17 cellular contexts compared by ENCODE assay signal in genomic region chr9:108386859-108387384, GRCh38.
A peak's percentile ranks its signal among the peaks of the same experiment; 100 is the strongest.
DNase-seq lines count a peak whose midpoint lies in the region; ATAC-seq and TF ChIP-seq lines count a peak whose summit lies in the region.
"Had no signal": no experiment of that assay in that cellular context is flagged by ENCODE, and none has a peak within 500 bp of the region (broad histone marks: within the 10 kb centered on the region; RNA-seq: fewer than 3 reads in every experiment).

No MANE protein-coding gene starts in this region.

- ATAC-seq in GM21390 (IDR thresholded peaks at IDR 0.05; ENCODE audit: unreplicated experiment), result no peak

- intact Hi-C loops in posterior cingulate gyrus (cut with DNase I), result no loop called here

- no peak overlapping the region for H3K4me3 ChIP-seq in choroid plexus epithelial cell (ENCODE audit: low read depth, low read length)
- H3K4me3 ChIP-seq: ovary had no signal

- no peak for TF ChIP-seq CTCF in choroid plexus epithelial cell (conservative IDR thresholded peaks at IDR 0.05; ENCODE audit: low read depth, low read length)

- DNase-seq in AG08395 (ENCODE audit: low spot score), result peak; percentile 70
- peak; percentile 66 for DNase-seq in HS-5 (ENCODE audit: low read depth)
- DNase-seq in choroid plexus epithelial cell (ENCODE audit: low read depth), result peak; percentile 23
- peak; percentile 22 for DNase-seq in kidney tubule cell (ENCODE audit: low spot score)
- no peak for DNase-seq in posterior cingulate gyrus
- no peak for DNase-seq in activated gamma-delta T cell treated with Interleukin-2 at 50 U/mL for 16 hours
- DNase-seq in SHP77 (lab: John Stamatoyannopoulos, UW), result no peak
- DNase-seq: activated CD4-positive, CD25-positive, alpha-beta regulatory T cell; activated CD8-positive, alpha-beta memory T cell treated with anti-CD3 and anti-CD28 coated beads, Interleukin-2, amount 50 U/mL, for 4 hours; activated naive CD4-positive, alpha-beta T cell treated with anti-CD3 and anti-CD28 coated beads for 36 hours; AML-193; DMS 273 treated with DMSO at 0.1 percent for 48 hours; NCI-H1105 treated with DMSO at 0.1 percent for 48 hours; NCI-H446; ovary; substantia nigra had no signal

Comparison
In these comparisons a context has a peak if more than half of its experiments do, and no peak if none do; other contexts are left out.
1. DNase-seq: peak in AG08395 (single experiment), HS-5 (single experiment), choroid plexus epithelial cell (single experiment) and kidney tubule cell (single experiment); none in posterior cingulate gyrus (0 of 10), activated gamma-delta T cell treated with Interleukin-2 at 50 U/mL for 16 hours (single experiment) and SHP77 (0 of 2).